In genomic region chr2:56206250-56206649, GRCh38 we compare ENCODE assay signal across 22 cellular contexts. TPM values are rescaled to one million over a fixed set of nuclear protein-coding genes. Genes with fewer than 3 reads are reported as not detected.
A peak's percentile ranks its signal among the peaks of the same experiment; 100 is the strongest.
DNase-seq lines count a peak whose midpoint lies in the region; ATAC-seq, FAIRE-seq and TF ChIP-seq lines count a peak whose summit lies in the region.
"Had no signal": no experiment of that assay in that cellular context is flagged by ENCODE, and none has a peak within 500 bp of the region (broad histone marks: within the 10 kb centered on the region; RNA-seq: fewer than 3 reads in every experiment).

No MANE protein-coding gene starts in this region.

- H3K27me3 Mint-ChIP-seq in astrocyte (ENCODE audit: low read depth, unreplicated experiment): no peaks in the 10 kb centered on the region
- H3K27me3 Mint-ChIP-seq: CD4-positive, CD25-positive, alpha-beta regulatory T cell; CD8-positive, alpha-beta memory T cell had no signal

- H3K9me2 ChIP-seq in SK-N-SH (no peaks in the 10 kb centered on the region), GM23248 (ENCODE audit: insufficient read depth) (no peaks in the 10 kb centered on the region)

- H3K79me2 ChIP-seq in SK-N-SH (ENCODE audit: insufficient read depth) (peaks cover 100% of the 10 kb centered on the region), GM23248 (ENCODE audit: insufficient read depth) (no peaks in the 10 kb centered on the region), astrocyte (ENCODE audit: insufficient read depth, low read length) (no peaks in the 10 kb centered on the region)

- H3K4me1 ChIP-seq in SK-N-SH (ENCODE audit: control insufficient read depth in 1 of 2, insufficient read depth in 2 of 2, low read depth in 1 of 2, low read length in 1 of 2) (peaks cover 0 to 18% of the 10 kb centered on the region in 2 experiments; a peak in 1 of 4 replicates), GM23248 (ENCODE audit: insufficient read depth) (peaks cover 24% of the 10 kb centered on the region), astrocyte (ENCODE audit: insufficient read depth, low read length) (no peaks in the 10 kb centered on the region)
- H3K4me1 ChIP-seq: A549, BE2C, BLaER1 had no signal

- 5% methylated on average over 1 of the region's 1 CpG for WGBS in SK-N-SH (ENCODE audit: low lambda C conversion rate)
- WGBS in GM23248 (ENCODE audit: low coverage in 1 of 2, low lambda C conversion rate in 2 of 2, missing lambda C conversion rate in 2 of 2), 2 experiments: 0% methylated on average over 1 of the region's 1 CpG

- TF ChIP-seq EP300 in SK-N-SH (IDR thresholded peaks at IDR 0.05; ENCODE audit: borderline replicate concordance in 1 of 2, low read depth in 1 of 2, low read length in 1 of 2): no peak

- H4K20me1 ChIP-seq in SK-N-SH (ENCODE audit: insufficient read depth): peaks cover 64% of the 10 kb centered on the region
- no peaks in the 10 kb centered on the region for H4K20me1 ChIP-seq in GM23248 (ENCODE audit: insufficient read depth)
- H4K20me1 ChIP-seq in astrocyte (ENCODE audit: insufficient read depth, low read length): no peaks in the 10 kb centered on the region
- H4K20me1 ChIP-seq: BLaER1 had no signal

- FAIRE-seq in astrocyte (lab: Jason Lieb, UNC): no peak
- FAIRE-seq: A549, D721Med, G401.6, GM12891, GM19239 had no signal

- no peak overlapping the region for H3K27ac Mint-ChIP-seq in astrocyte (ENCODE audit: unreplicated experiment)
- H3K27ac Mint-ChIP-seq: CD14-positive monocyte; CD4-positive, alpha-beta memory T cell; CD4-positive, CD25-positive, alpha-beta regulatory T cell; CD8-positive, alpha-beta memory T cell had no signal

- TF ChIP-seq CTCF in SK-N-SH (IDR thresholded peaks at IDR 0.05) (no peak), astrocyte (IDR thresholded peaks at IDR 0.05; ENCODE audit: insufficient read depth, low read depth, low read length) (no peak)

- H3F3A ChIP-seq in SK-N-SH (replicated peaks; ENCODE audit: insufficient read depth) (peaks cover 39% of the 10 kb centered on the region), GM23248 (ENCODE audit: insufficient read depth) (peaks cover 13% of the 10 kb centered on the region; the same call in 1 of the 2 replicates)

- H3K9me3 ChIP-seq in SK-N-SH: no peaks in the 10 kb centered on the region
- H3K9me3 ChIP-seq in GM23248 (ENCODE audit: low read depth): no peaks in the 10 kb centered on the region
- no peaks in the 10 kb centered on the region for H3K9me3 ChIP-seq in astrocyte (ENCODE audit: insufficient read depth, low read depth, low read length)
- H3K9me3 ChIP-seq: A549, BE2C, BLaER1 had no signal

- POLR2A ChIA-PET in SK-N-SH (lab: Yijun Ruan, JAX): no interaction called here

- no peak for TF ChIP-seq RAD21 in SK-N-SH (IDR thresholded peaks at IDR 0.05; ENCODE audit: low read length)

- peaks cover 7% of the 10 kb centered on the region for H3K9me3 Mint-ChIP-seq in astrocyte (ENCODE audit: unreplicated experiment)

- 0 out of 2 replicates have a peak overlapping the region, but pooled peaks have one; percentile 53 for H3K4me2 ChIP-seq in SK-N-SH
- no peak overlapping the region for H3K4me2 ChIP-seq in GM23248 (ENCODE audit: unreplicated experiment)
- H3K4me2 ChIP-seq in astrocyte (ENCODE audit: low read length): no peak overlapping the region
- H3K4me2 ChIP-seq: A549, BLaER1 had no signal

- H3K27ac ChIP-seq in SK-N-SH (ENCODE audit: low read depth in 2 of 2, low read length in 1 of 2): peak overlapping the region in 1 of 2 experiments; percentile 73; a peak in 2 of 4 replicates
- H3K27ac ChIP-seq in GM23248: peak overlapping the region; percentile 41
- H3K27ac ChIP-seq in astrocyte (ENCODE audit: low read depth, low read length): no peak overlapping the region
- H3K27ac ChIP-seq: 22Rv1, A549, BLaER1 had no signal

- H3K9ac ChIP-seq in SK-N-SH (no peak overlapping the region), GM23248 (no peak overlapping the region), astrocyte (ENCODE audit: low read length) (no peak overlapping the region)
- H3K9ac ChIP-seq: BLaER1 had no signal

- H3K4me3 Mint-ChIP-seq in astrocyte (ENCODE audit: unreplicated experiment): no peak overlapping the region
- H3K4me3 Mint-ChIP-seq: CD14-positive monocyte; CD4-positive, alpha-beta memory T cell; CD4-positive, CD25-positive, alpha-beta regulatory T cell; CD8-positive, alpha-beta memory T cell had no signal

- H3K36me3 Mint-ChIP-seq in astrocyte (ENCODE audit: low read depth, unreplicated experiment): peaks cover 2% of the 10 kb centered on the region
- H3K36me3 Mint-ChIP-seq: CD14-positive monocyte; CD4-positive, alpha-beta memory T cell; CD4-positive, CD25-positive, alpha-beta regulatory T cell; CD8-positive, alpha-beta memory T cell had no signal

- ATAC-seq in SK-N-SH treated with all-trans-retinoic acid at 6 μM for 48 hours (no peak), GM21515 (IDR thresholded peaks at IDR 0.05; ENCODE audit: unreplicated experiment) (no peak)
- ATAC-seq: A549 had no signal

- no peak for DNase-seq in SK-N-SH
- no peak for DNase-seq in GM23248
- DNase-seq in astrocyte (ENCODE audit: low read depth): peak; percentile 72
- DNase-seq: AML-193; BE2C; C1 segment of cervical spinal cord; CD4-positive, alpha-beta memory T cell; CD4-positive, CD25-positive, alpha-beta regulatory T cell; CD8-positive, alpha-beta memory T cell; COR-L47; DMS79 treated with DMSO at 0.1 percent for 48 hours; GF-D8 had no signal

- H2AFZ ChIP-seq in SK-N-SH (ENCODE audit: low read depth): no peak overlapping the region
- no peak overlapping the region for H2AFZ ChIP-seq in GM23248
- H2AFZ ChIP-seq in astrocyte (ENCODE audit: low read depth, low read length): no peak overlapping the region

- no peaks in the 10 kb centered on the region for H3K27me3 ChIP-seq in SK-N-SH (ENCODE audit: insufficient read depth)
- no peaks in the 10 kb centered on the region for H3K27me3 ChIP-seq in GM23248 (replicated peaks; ENCODE audit: insufficient read depth)
- H3K27me3 ChIP-seq in astrocyte (ENCODE audit: insufficient read depth, low read length): no peaks in the 10 kb centered on the region
- H3K27me3 ChIP-seq: BE2C, BLaER1 had no signal

- CTCF ChIA-PET in SK-N-SH (lab: Yijun Ruan, JAX): interaction anchor here (1.4 kb wide), 1 partner anchor 23 kb away, joined by 8 read pairs; the partner anchor contains the start of gene CCDC85A

- no peak overlapping the region for H3K4me3 ChIP-seq in SK-N-SH (ENCODE audit: low read depth in 2 of 2, low read length in 1 of 2)
- H3K4me3 ChIP-seq in GM23248: no peak overlapping the region
- H3K4me3 ChIP-seq in astrocyte (ENCODE audit: insufficient read depth, low read depth, low read length): no peak overlapping the region
- H3K4me3 ChIP-seq: A549, BLaER1 had no signal

- peaks cover 29 to 70% of the 10 kb centered on the region in 2 experiments for H3K36me3 ChIP-seq in SK-N-SH (replicated peaks in 1 of 2; ENCODE audit: control insufficient read depth in 1 of 2, insufficient read depth in 2 of 2, low read length in 1 of 2)
- H3K36me3 ChIP-seq in GM23248 (ENCODE audit: low read depth): no peaks in the 10 kb centered on the region
- H3K36me3 ChIP-seq in astrocyte (ENCODE audit: insufficient read depth, low read length): no peaks in the 10 kb centered on the region
- H3K36me3 ChIP-seq: BE2C, BLaER1 had no signal

- peaks cover 14% of the 10 kb centered on the region for H3K4me1 Mint-ChIP-seq in astrocyte (ENCODE audit: low read depth, unreplicated experiment)
- H3K4me1 Mint-ChIP-seq: CD14-positive monocyte; CD4-positive, alpha-beta memory T cell; CD4-positive, CD25-positive, alpha-beta regulatory T cell; CD8-positive, alpha-beta memory T cell had no signal

- in situ Hi-C loops in GM23248 (cut with MboI): no loop called here

TF ChIP-seq in SK-N-SH, 30 proteins besides CTCF, POLR2A, EP300 and RAD21 (continues in another document):
- TF ChIP-seq FOXJ3 (CRISPR knock-in tag; IDR thresholded peaks at IDR 0.05): no peak
- no peak for TF ChIP-seq USF1 (IDR thresholded peaks at IDR 0.05; ENCODE audit: borderline replicate concordance, low read depth)
- no peak for TF ChIP-seq CHD2 (IDR thresholded peaks at IDR 0.05; ENCODE audit: low read length, partially characterized antibody)
- no peak for TF ChIP-seq YY1 (IDR thresholded peaks at IDR 0.05; ENCODE audit: low read depth)
- TF ChIP-seq ELF1 (IDR thresholded peaks at IDR 0.05): no peak
- no peak for TF ChIP-seq FOSL2 (IDR thresholded peaks at IDR 0.05; ENCODE audit: borderline replicate concordance, low read depth)
- no peak for TF ChIP-seq GATA2 (CRISPR knock-in tag; IDR thresholded peaks at IDR 0.05)

TF ChIP-seq in SK-N-SH treated with all-trans-retinoic acid at 6 μM for 48 hours, 23 proteins besides CTCF, POLR2A, EP300 and RAD21 (continues in another document):
- TF ChIP-seq BACH2 (CRISPR knock-in tag; IDR thresholded peaks at IDR 0.05; ENCODE audit: borderline replicate concordance): no peak
- TF ChIP-seq CSDC2 (CRISPR knock-in tag; IDR thresholded peaks at IDR 0.05): no peak
- no peak for TF ChIP-seq PATZ1 (CRISPR knock-in tag; IDR thresholded peaks at IDR 0.05; ENCODE audit: borderline replicate concordance)
- no peak for TF ChIP-seq ESRRG (CRISPR knock-in tag; IDR thresholded peaks at IDR 0.05)
- no peak for TF ChIP-seq GLIS3 (CRISPR knock-in tag; IDR thresholded peaks at IDR 0.05)

RNA-seq across cellular contexts. Expression of gene CCDC85A, which starts 22.5 kb away (rescaled TPM):
- polyA plus RNA-seq in SK-N-SH (2012; rRNA removed) (48.7 and 49.9 TPM in 2 replicates), GM23248 (2016; fragmentation: Nextera tagmentation; extraction: Ambion mirVana) (1.6 TPM in 2 replicates)
- polyA plus RNA-seq in SK-N-SH (2012; cell fraction: cytosol; rRNA removed): 36.6 and 44.8 TPM in 2 replicates
- 23.7 and 33.6 TPM in 2 replicates for polyA plus RNA-seq in SK-N-SH (2012; cell fraction: nucleus; rRNA removed)
- 4.2 and 9.9 TPM in 2 replicates for total RNA-seq in GM23248 (2014; rRNA removed; shearing (Covaris generic))
- 6.1 and 8.9 TPM in 2 replicates for total RNA-seq in astrocyte
- total RNA-seq: CD4-positive, alpha-beta memory T cell; CD4-positive, CD25-positive, alpha-beta regulatory T cell; CD8-positive, alpha-beta memory T cell had no signal
- polyA plus RNA-seq: CD14-positive monocyte; CD4-positive, alpha-beta memory T cell; CD4-positive, CD25-positive, alpha-beta regulatory T cell; CD8-positive, alpha-beta memory T cell had no signal
